29 cellular contexts compared by ENCODE assay signal in genomic region chr1:1218524-1219200, GRCh38. TPM values are rescaled to one million over a fixed set of nuclear protein-coding genes. Genes with fewer than 3 reads are reported as not detected.
DNase-seq lines count a peak whose midpoint lies in the region; ATAC-seq, FAIRE-seq and TF ChIP-seq lines count a peak whose summit lies in the region.
"Had no signal": no experiment of that assay in that cellular context is flagged by ENCODE, and none has a peak within 500 bp of the region (broad histone marks: within the 10 kb centered on the region; RNA-seq: fewer than 3 reads in every experiment).

No MANE protein-coding gene starts in this region.

- H3K4me1 ChIP-seq in CD4-positive, alpha-beta memory T cell (ENCODE audit: insufficient read depth, low read length): peaks cover 63% of the 10 kb centered on the region
- H3K4me1 ChIP-seq: A549, thyroid gland had no signal

- H3K27me3 ChIP-seq in CD4-positive, alpha-beta memory T cell (ENCODE audit: insufficient read depth, low read length): no peaks in the 10 kb centered on the region
- no peaks in the 10 kb centered on the region for H3K27me3 ChIP-seq in H7 (ENCODE audit: control insufficient read depth, insufficient read depth, low read length)
- H3K27me3 ChIP-seq: brain microvascular endothelial cell, gastroesophageal sphincter, hepatocyte, ovary, thyroid gland, vagina had no signal

- DNase-seq in activated T-cell treated with anti-CD3 and anti-CD28 coated beads, Interleukin-2, amount 50 U/mL, for 72 hours: no peak
- DNase-seq in activated T-cell treated with anti-CD3 and anti-CD28 coated beads, Interleukin-2, amount 50 U/mL, for 1 hour: no peak
- no peak for DNase-seq in CD4-positive, alpha-beta memory T cell
- DNase-seq in natural killer cell treated with Interleukin-12 subunit alpha and Interleukin-12 subunit beta and Interleukin-15 and Interleukin-18, amount 100 ng/mL, for 72 hours (ENCODE audit: low spot score): no peak
- DNase-seq in H7: no peak
- DNase-seq in D721Med (ENCODE audit: insufficient read length, low spot score): no peak
- DNase-seq: AML-193; amniotic stem cell; brain microvascular endothelial cell; CD8-positive, alpha-beta T cell; DMS 273 treated with DMSO at 0.1 percent for 48 hours; mucosa of descending colon; NCI-H1417 treated with DMSO at 0.1 percent for 48 hours; NCI-H2081; NCI-H524 treated with DMSO at 0.1 percent for 48 hours; NK-92 treated with Interleukin-12 subunit alpha and Interleukin-12 subunit beta, amount 100 ng/mL, for 24 hours; ovary; SK-N-SH; thyroid gland had no signal

- H3K9me3 Mint-ChIP-seq in activated T-cell treated with anti-CD3 and anti-CD28 coated beads, Interleukin-2, amount 50 U/mL, for 72 hours: no peaks in the 10 kb centered on the region
- H3K9me3 Mint-ChIP-seq in CD4-positive, alpha-beta memory T cell: peaks cover 0 to 2% (median 0%) of the 10 kb centered on the region in 8 donors
- H3K9me3 Mint-ChIP-seq in activated T-helper 17 cell treated with anti-CD3 and anti-CD28 coated beads, Interleukin-2, amount 50 U/mL, for 72 hours: no peaks in the 10 kb centered on the region
- no peaks in the 10 kb centered on the region for H3K9me3 Mint-ChIP-seq in natural killer cell treated with Interleukin-12 subunit alpha and Interleukin-12 subunit beta and Interleukin-15 and Interleukin-18, amount 100 ng/mL, for 72 hours
- H3K9me3 Mint-ChIP-seq: CD8-positive, alpha-beta T cell had no signal

- no peaks in the 10 kb centered on the region for H3K9me3 ChIP-seq in CD4-positive, alpha-beta memory T cell (ENCODE audit: control insufficient read depth in 1 of 2, low read length in 2 of 2)
- H3K9me3 ChIP-seq: A549, gastroesophageal sphincter, mucosa of descending colon, ovary, SK-N-SH, thyroid gland, vagina had no signal

- no peaks in the 10 kb centered on the region for H3K27me3 Mint-ChIP-seq in activated T-cell treated with anti-CD3 and anti-CD28 coated beads, Interleukin-2, amount 50 U/mL, for 72 hours (ENCODE audit: low read depth)
- no peaks in the 10 kb centered on the region for H3K27me3 Mint-ChIP-seq in CD4-positive, alpha-beta memory T cell
- H3K27me3 Mint-ChIP-seq in activated T-helper 17 cell treated with anti-CD3 and anti-CD28 coated beads, Interleukin-2, amount 50 U/mL, for 72 hours: no peaks in the 10 kb centered on the region
- no peaks in the 10 kb centered on the region for H3K27me3 Mint-ChIP-seq in natural killer cell treated with Interleukin-12 subunit alpha and Interleukin-12 subunit beta and Interleukin-15 and Interleukin-18, amount 100 ng/mL, for 72 hours

- peak overlapping the region; percentile 88 for H3K27ac Mint-ChIP-seq in activated T-cell treated with anti-CD3 and anti-CD28 coated beads, Interleukin-2, amount 50 U/mL, for 72 hours
- H3K27ac Mint-ChIP-seq in CD4-positive, alpha-beta memory T cell: peak overlapping the region; percentile 86 to 94 (median 90)
- H3K27ac Mint-ChIP-seq in activated T-helper 17 cell treated with anti-CD3 and anti-CD28 coated beads, Interleukin-2, amount 50 U/mL, for 72 hours: peak overlapping the region; percentile 98
- H3K27ac Mint-ChIP-seq in natural killer cell treated with Interleukin-12 subunit alpha and Interleukin-12 subunit beta and Interleukin-15 and Interleukin-18, amount 100 ng/mL, for 72 hours: peak overlapping the region; percentile 33 to 46
- H3K27ac Mint-ChIP-seq: CD8-positive, alpha-beta T cell had no signal

- ATAC-seq in activated T-cell treated with anti-CD3 and anti-CD28 coated beads, Interleukin-2, amount 50 U/mL, for 72 hours (replicated peaks in 1 of 2): no peak
- ATAC-seq in activated T-helper 17 cell treated with anti-CD3 and anti-CD28 coated beads, Interleukin-2, amount 50 U/mL, for 72 hours (replicated peaks): no peak
- ATAC-seq in natural killer cell treated with Interleukin-12 subunit alpha and Interleukin-12 subunit beta and Interleukin-15 and Interleukin-18, amount 100 ng/mL, for 72 hours: no peak
- no peak for ATAC-seq in GM18511 (IDR thresholded peaks at IDR 0.05; ENCODE audit: unreplicated experiment)
- ATAC-seq: A549; CD8-positive, alpha-beta T cell; gastroesophageal sphincter had no signal

- FAIRE-seq in D721Med (lab: Jason Lieb, UNC): no peak
- FAIRE-seq: A549, H1, TTC549 had no signal

- H3K27ac ChIP-seq in CD4-positive, alpha-beta memory T cell (ENCODE audit: low read depth, low read length): peak overlapping the region; percentile 86
- H3K27ac ChIP-seq: A549, brain microvascular endothelial cell, gastroesophageal sphincter, hepatocyte, ovary, thyroid gland, vagina had no signal

- peaks cover 47% of the 10 kb centered on the region for H3K4me1 Mint-ChIP-seq in activated T-cell treated with anti-CD3 and anti-CD28 coated beads, Interleukin-2, amount 50 U/mL, for 72 hours (ENCODE audit: low read depth)
- H3K4me1 Mint-ChIP-seq in CD4-positive, alpha-beta memory T cell: peaks cover 20 to 68% (median 42%) of the 10 kb centered on the region in 4 donors
- peaks cover 22% of the 10 kb centered on the region for H3K4me1 Mint-ChIP-seq in activated T-helper 17 cell treated with anti-CD3 and anti-CD28 coated beads, Interleukin-2, amount 50 U/mL, for 72 hours
- peaks cover 42 to 48% of the 10 kb centered on the region in 2 donors for H3K4me1 Mint-ChIP-seq in natural killer cell treated with Interleukin-12 subunit alpha and Interleukin-12 subunit beta and Interleukin-15 and Interleukin-18, amount 100 ng/mL, for 72 hours (ENCODE audit: low read depth in 2 of 2)

- H3K36me3 Mint-ChIP-seq in activated T-cell treated with anti-CD3 and anti-CD28 coated beads, Interleukin-2, amount 50 U/mL, for 72 hours (ENCODE audit: insufficient read depth in 2 of 2): peaks cover 17 to 28% of the 10 kb centered on the region in 2 donors
- H3K36me3 Mint-ChIP-seq in CD4-positive, alpha-beta memory T cell: peaks cover 11 to 37% of the 10 kb centered on the region in 2 donors
- peaks cover 99% of the 10 kb centered on the region for H3K36me3 Mint-ChIP-seq in activated T-helper 17 cell treated with anti-CD3 and anti-CD28 coated beads, Interleukin-2, amount 50 U/mL, for 72 hours (ENCODE audit: low read depth)
- H3K36me3 Mint-ChIP-seq in natural killer cell treated with Interleukin-12 subunit alpha and Interleukin-12 subunit beta and Interleukin-15 and Interleukin-18, amount 100 ng/mL, for 72 hours: peaks cover 8% of the 10 kb centered on the region

- peaks cover 21% of the 10 kb centered on the region for H3K36me3 ChIP-seq in CD4-positive, alpha-beta memory T cell (ENCODE audit: insufficient read depth, low read length)
- peaks cover 9% of the 10 kb centered on the region for H3K36me3 ChIP-seq in H7 (replicated peaks; ENCODE audit: control insufficient read depth, insufficient read depth, low read length)
- H3K36me3 ChIP-seq: ovary had no signal

- CTCF ChIA-PET in CD4-positive, alpha-beta memory T cell (lab: Charles Lee; ENCODE audit: partially characterized antibody): no interaction called here

- POLR2A ChIA-PET in CD4-positive, alpha-beta memory T cell (lab: Charles Lee; ENCODE audit: partially characterized antibody): interaction anchor here (0.7 to 4.1 kb wide), 8 partner anchors 8 to 61 kb away, joined by 3 to 38 read pairs (median 4); partner anchors contain the start of gene TNFRSF18

- peak overlapping the region in 1 of 2 donors; percentile 28 for H3K4me3 ChIP-seq in CD4-positive, alpha-beta memory T cell (ENCODE audit: low read length in 2 of 2)
- no peak overlapping the region for H3K4me3 ChIP-seq in H7 (ENCODE audit: insufficient read depth, low read depth, low read length)
- H3K4me3 ChIP-seq: A549, gastroesophageal sphincter, hepatocyte, mucosa of descending colon, ovary, thyroid gland, vagina had no signal

- peak overlapping the region; percentile 57 to 65 for H3K4me3 Mint-ChIP-seq in activated T-cell treated with anti-CD3 and anti-CD28 coated beads, Interleukin-2, amount 50 U/mL, for 72 hours
- H3K4me3 Mint-ChIP-seq in CD4-positive, alpha-beta memory T cell: peak overlapping the region in 7 of 8 donors; percentile 16 to 63 (median 41)
- peak overlapping the region; percentile 95 for H3K4me3 Mint-ChIP-seq in activated T-helper 17 cell treated with anti-CD3 and anti-CD28 coated beads, Interleukin-2, amount 50 U/mL, for 72 hours
- no peak overlapping the region for H3K4me3 Mint-ChIP-seq in natural killer cell treated with Interleukin-12 subunit alpha and Interleukin-12 subunit beta and Interleukin-15 and Interleukin-18, amount 100 ng/mL, for 72 hours
- H3K4me3 Mint-ChIP-seq: CD8-positive, alpha-beta T cell had no signal

- intact Hi-C loops in CD4-positive, alpha-beta memory T cell (cut with micrococcal nuclease): no loop called here

- no peak for TF ChIP-seq CTCF in D721Med (IDR thresholded peaks at IDR 0.05; ENCODE audit: insufficient read depth, missing control alignments)

RNA-seq across cellular contexts. Expression of gene TNFRSF4, which starts 4.7 kb away (rescaled TPM):
- total RNA-seq in activated T-cell treated with anti-CD3 and anti-CD28 coated beads, Interleukin-2, amount 50 U/mL, for 72 hours: 100 to 1,000 TPM; 268 to 588 TPM
- total RNA-seq in CD4-positive, alpha-beta memory T cell: 10 to 100 TPM; 13.5 to 15.5 TPM
- polyA plus RNA-seq in CD4-positive, alpha-beta memory T cell: 10 to 100 TPM; 63.2 to 75.1 TPM
- 1,000 to 10,000 TPM in 1 of 2 donors, 100 to 1,000 TPM in 1; 384 to 1,007 TPM for total RNA-seq in activated T-helper 17 cell treated with anti-CD3 and anti-CD28 coated beads, Interleukin-2, amount 50 U/mL, for 72 hours
- total RNA-seq in natural killer cell treated with Interleukin-12 subunit alpha and Interleukin-12 subunit beta and Interleukin-15 and Interleukin-18, amount 100 ng/mL, for 72 hours: 100 to 1,000 TPM in 1 of 2 donors, 10 to 100 TPM in 1; 56.8 to 305 TPM
- 0.07 and 0.89 TPM in 2 replicates for total RNA-seq in H7 (2014; rRNA removed; shearing (Covaris generic))
- total RNA-seq: H1, hepatocyte, renal cortical epithelial cell, vagina had no signal
- polyA plus RNA-seq: A549, hepatocyte, neural cell, SK-N-SH had no signal

RNA-seq across cellular contexts. Expression of gene TNFRSF18, which starts 12.3 kb away (rescaled TPM):
- total RNA-seq in activated T-cell treated with anti-CD3 and anti-CD28 coated beads, Interleukin-2, amount 50 U/mL, for 72 hours: 100 to 1,000 TPM; 245 to 324 TPM
- total RNA-seq in CD4-positive, alpha-beta memory T cell: 1 to 10 TPM; 8.0 to 8.6 TPM
- 10 to 100 TPM; 22.1 to 27.1 TPM for polyA plus RNA-seq in CD4-positive, alpha-beta memory T cell
- total RNA-seq in activated T-helper 17 cell treated with anti-CD3 and anti-CD28 coated beads, Interleukin-2, amount 50 U/mL, for 72 hours: 100 to 1,000 TPM; 105 to 796 TPM
- total RNA-seq in natural killer cell treated with Interleukin-12 subunit alpha and Interleukin-12 subunit beta and Interleukin-15 and Interleukin-18, amount 100 ng/mL, for 72 hours: 100 to 1,000 TPM; 295 to 591 TPM
- not detected in 2 replicates for total RNA-seq in H7 (2014; rRNA removed; shearing (Covaris generic))
- total RNA-seq: hepatocyte had no signal
- polyA plus RNA-seq: A549, neural cell had no signal

RNA-seq across cellular contexts. Expression of gene SDF4, which starts 13.1 kb away (rescaled TPM):
- total RNA-seq in activated T-cell treated with anti-CD3 and anti-CD28 coated beads, Interleukin-2, amount 50 U/mL, for 72 hours: 100 to 1,000 TPM; 188 to 348 TPM
- 100 to 1,000 TPM; 125 to 138 TPM for total RNA-seq in CD4-positive, alpha-beta memory T cell
- polyA plus RNA-seq in CD4-positive, alpha-beta memory T cell: 100 to 1,000 TPM in 1 of 2 donors, 10 to 100 TPM in 1; 97.4 to 106 TPM
- total RNA-seq in activated T-helper 17 cell treated with anti-CD3 and anti-CD28 coated beads, Interleukin-2, amount 50 U/mL, for 72 hours: 100 to 1,000 TPM; 169 to 773 TPM
- 100 to 1,000 TPM; 243 to 251 TPM for total RNA-seq in natural killer cell treated with Interleukin-12 subunit alpha and Interleukin-12 subunit beta and Interleukin-15 and Interleukin-18, amount 100 ng/mL, for 72 hours
- total RNA-seq in H7 (2014; rRNA removed; shearing (Covaris generic)): 102 and 127 TPM in 2 replicates

RNA-seq across cellular contexts. Expression of gene B3GALT6, which starts 13.4 kb away (rescaled TPM):
- total RNA-seq in activated T-cell treated with anti-CD3 and anti-CD28 coated beads, Interleukin-2, amount 50 U/mL, for 72 hours: 10 to 100 TPM; 13.1 to 13.6 TPM
- 10 to 100 TPM; 23.0 to 23.7 TPM for total RNA-seq in CD4-positive, alpha-beta memory T cell
- 10 to 100 TPM in 1 of 2 donors, 1 to 10 TPM in 1; 5.4 to 14.4 TPM for polyA plus RNA-seq in CD4-positive, alpha-beta memory T cell
- 10 to 100 TPM; 10.9 to 16.7 TPM for total RNA-seq in activated T-helper 17 cell treated with anti-CD3 and anti-CD28 coated beads, Interleukin-2, amount 50 U/mL, for 72 hours
- total RNA-seq in natural killer cell treated with Interleukin-12 subunit alpha and Interleukin-12 subunit beta and Interleukin-15 and Interleukin-18, amount 100 ng/mL, for 72 hours: 10 to 100 TPM; 23.8 to 28.1 TPM
- total RNA-seq in H7 (2014; rRNA removed; shearing (Covaris generic)): 40.3 and 47.2 TPM in 2 replicates

RNA-seq across cellular contexts. Expression of gene C1QTNF12, which starts 27.9 kb away (rescaled TPM):
- 10 to 100 TPM in 1 of 2 donors, 1 to 10 TPM in 1; 8.1 to 14.2 TPM for total RNA-seq in activated T-cell treated with anti-CD3 and anti-CD28 coated beads, Interleukin-2, amount 50 U/mL, for 72 hours
- 1 to 10 TPM; 2.4 to 3.3 TPM for total RNA-seq in CD4-positive, alpha-beta memory T cell
- under 1 TPM in 1 of 2 donors, not detected in 1; 0.31 TPM for polyA plus RNA-seq in CD4-positive, alpha-beta memory T cell
- 1 to 10 TPM; 1.8 to 7.5 TPM for total RNA-seq in activated T-helper 17 cell treated with anti-CD3 and anti-CD28 coated beads, Interleukin-2, amount 50 U/mL, for 72 hours
- total RNA-seq in natural killer cell treated with Interleukin-12 subunit alpha and Interleukin-12 subunit beta and Interleukin-15 and Interleukin-18, amount 100 ng/mL, for 72 hours: 1 to 10 TPM; 5.2 to 5.6 TPM
- total RNA-seq in H7 (2014; rRNA removed; shearing (Covaris generic)): 3.6 and 6.3 TPM in 2 replicates
- total RNA-seq: vagina had no signal

Comparison
In these comparisons a context has a peak if more than half of its experiments do, and no peak if none do; other contexts are left out.
1. H3K27ac Mint-ChIP-seq: peak in every context shown above with its lines; median percentile 98 in activated T-helper 17 cell treated with anti-CD3 and anti-CD28 coated beads, Interleukin-2, amount 50 U/mL, for 72 hours; 90 in CD4-positive, alpha-beta memory T cell; 88 in activated T-cell treated with anti-CD3 and anti-CD28 coated beads, Interleukin-2, amount 50 U/mL, for 72 hours; 40 in natural killer cell treated with Interleukin-12 subunit alpha and Interleukin-12 subunit beta and Interleukin-15 and Interleukin-18, amount 100 ng/mL, for 72 hours.
2. RNA of gene TNFRSF18, which starts 12.3 kb away (total RNA-seq): 105 to 796 TPM in activated T-helper 17 cell treated with anti-CD3 and anti-CD28 coated beads, Interleukin-2, amount 50 U/mL, for 72 hours, 295 to 591 TPM in natural killer cell treated with Interleukin-12 subunit alpha and Interleukin-12 subunit beta and Interleukin-15 and Interleukin-18, amount 100 ng/mL, for 72 hours and 245 to 324 TPM in activated T-cell treated with anti-CD3 and anti-CD28 coated beads, Interleukin-2, amount 50 U/mL, for 72 hours; 8.0 to 8.6 TPM in CD4-positive, alpha-beta memory T cell and not detected in H7; every median in the first group is over 10 times any median in the second.